Comparison of ENCODE assay signal across 17 cellular contexts in genomic region chr5:138458353-138458752, GRCh38. TPM values are rescaled to one million over a fixed set of nuclear protein-coding genes. Genes with fewer than 3 reads are reported as not detected.
DNase-seq lines count a peak whose midpoint lies in the region; ATAC-seq, FAIRE-seq and TF ChIP-seq lines count a peak whose summit lies in the region.
"Had no signal": no experiment of that assay in that cellular context is flagged by ENCODE, and none has a peak within 500 bp of the region (broad histone marks: within the 10 kb centered on the region; RNA-seq: fewer than 3 reads in every experiment).

No MANE protein-coding gene starts in this region.

- no peaks in the 10 kb centered on the region for H3K9me3 Mint-ChIP-seq in CD8-positive, alpha-beta T cell
- H3K9me3 Mint-ChIP-seq in natural killer cell: no peaks in the 10 kb centered on the region
- H3K9me3 Mint-ChIP-seq: activated CD4-positive, alpha-beta T cell treated with anti-CD3 and anti-CD28 coated beads, Interleukin-2, amount 10 ng/mL, durations not matched to agents 7 days and 5 days; nephron; T-cell had no signal

- CTCF ChIA-PET in CD8-positive, alpha-beta T cell (lab: Charles Lee): interaction anchor here (6.2 to 11.4 kb wide), 2 partner anchors 8 to 45 kb away, joined by 48 to 100 read pairs; no protein-coding TSS in a partner anchor

- no peaks in the 10 kb centered on the region for H3K27me3 Mint-ChIP-seq in CD8-positive, alpha-beta T cell (ENCODE audit: low read depth)
- H3K27me3 Mint-ChIP-seq in T-helper 17 cell: no peaks in the 10 kb centered on the region
- no peaks in the 10 kb centered on the region for H3K27me3 Mint-ChIP-seq in natural killer cell (ENCODE audit: low read depth in 2 of 2)
- H3K27me3 Mint-ChIP-seq: activated CD4-positive, alpha-beta T cell treated with anti-CD3 and anti-CD28 coated beads, Interleukin-2, amount 10 ng/mL, durations not matched to agents 7 days and 5 days; T-cell had no signal

- H3K4me1 ChIP-seq in CD8-positive, alpha-beta T cell (ENCODE audit: insufficient read depth, low read length): peaks cover 40% of the 10 kb centered on the region

- intact Hi-C loops in CD8-positive, alpha-beta T cell (cut with DNase I, micrococcal nuclease): no loop called here
- intact Hi-C loops in natural killer cell (cut with micrococcal nuclease): no loop called here

- H3K27ac ChIP-seq in CD8-positive, alpha-beta T cell (ENCODE audit: low read depth, low read length): peak overlapping the region; percentile 44
- H3K27ac ChIP-seq: thoracic aorta had no signal

- no peak for TF ChIP-seq POLR2A in H54 (IDR thresholded peaks at IDR 0.05; ENCODE audit: low read depth, low read length)

- peaks cover 37% of the 10 kb centered on the region for H3K4me1 Mint-ChIP-seq in CD8-positive, alpha-beta T cell (ENCODE audit: low read depth)
- H3K4me1 Mint-ChIP-seq in T-helper 17 cell: peaks cover 24% of the 10 kb centered on the region
- H3K4me1 Mint-ChIP-seq in natural killer cell: peaks cover 34 to 46% of the 10 kb centered on the region in 2 donors

- no peak overlapping the region for H3K4me3 ChIP-seq in CD8-positive, alpha-beta T cell (ENCODE audit: low read depth, low read length)
- H3K4me3 ChIP-seq in fibroblast of pulmonary artery (replicated peaks; ENCODE audit: low read depth, low read length): no peak overlapping the region
- H3K4me3 ChIP-seq: thoracic aorta had no signal

- no peak for FAIRE-seq in H54 (lab: Jason Lieb, UNC)
- FAIRE-seq: HTR-8/SVneo, islet of Langerhans had no signal

- peak overlapping the region; percentile 100 for H3K27ac Mint-ChIP-seq in CD8-positive, alpha-beta T cell
- H3K27ac Mint-ChIP-seq in T-helper 17 cell (peak overlapping the region; percentile 95), natural killer cell (peak overlapping the region; percentile 98)

- POLR2A ChIA-PET in CD8-positive, alpha-beta T cell (lab: Charles Lee): no interaction called here

- DNase-seq in CD8-positive, alpha-beta T cell: no peak
- DNase-seq in T-helper 17 cell: no peak
- peak; percentile 51 for DNase-seq in fibroblast of pulmonary artery (ENCODE audit: low read depth)
- no peak for DNase-seq in natural killer cell
- no peak for DNase-seq in H54 (ENCODE audit: insufficient read length, low spot score)
- DNase-seq in NCI-H2196 treated with DMSO at 0.1 percent for 48 hours (lab: John Stamatoyannopoulos, UW; ENCODE audit: unreplicated experiment): no peak
- DNase-seq in G401 (ENCODE audit: low spot score): no peak
- DNase-seq: activated CD4-positive, alpha-beta T cell treated with anti-CD3 and anti-CD28 coated beads, Interleukin-2, amount 10 ng/mL, durations not matched to agents 7 days and 5 days; NCI-H1092; NCI-H446; PC-3; T-cell had no signal

- H3K9me3 ChIP-seq in CD8-positive, alpha-beta T cell (ENCODE audit: low read length): no peaks in the 10 kb centered on the region
- H3K9me3 ChIP-seq in T-helper 17 cell (ENCODE audit: control insufficient read depth, low read length, poor library complexity, severe bottlenecking): no peaks in the 10 kb centered on the region
- H3K9me3 ChIP-seq: thoracic aorta had no signal

- no peaks in the 10 kb centered on the region for H3K36me3 Mint-ChIP-seq in CD8-positive, alpha-beta T cell
- H3K36me3 Mint-ChIP-seq in T-helper 17 cell (ENCODE audit: low read depth) (no peaks in the 10 kb centered on the region), natural killer cell (no peaks in the 10 kb centered on the region)
- H3K36me3 Mint-ChIP-seq: T-cell had no signal

- in situ Hi-C loops in G401 (cut with HindIII; ENCODE audit: low sequenced_read_pairs): no loop called here

- no peak for TF ChIP-seq CTCF in CD8-positive, alpha-beta T cell (IDR thresholded peaks at IDR 0.05)
- TF ChIP-seq CTCF in fibroblast of pulmonary artery (IDR thresholded peaks at IDR 0.05; ENCODE audit: low read length, missing control alignments) (no peak), natural killer cell (IDR thresholded peaks at IDR 0.05) (no peak)

- no peaks in the 10 kb centered on the region for H3K27me3 ChIP-seq in CD8-positive, alpha-beta T cell (ENCODE audit: insufficient read depth, low read length)

- ATAC-seq in CD8-positive, alpha-beta T cell: no peak
- ATAC-seq in T-helper 17 cell (no peak), natural killer cell (no peak), GM18502 (IDR thresholded peaks at IDR 0.05; ENCODE audit: poor library complexity, unreplicated experiment) (no peak)
- ATAC-seq: PC-3 had no signal

- peak overlapping the region; percentile 15 for H3K4me3 Mint-ChIP-seq in CD8-positive, alpha-beta T cell
- H3K4me3 Mint-ChIP-seq in T-helper 17 cell (no peak overlapping the region), natural killer cell (no peak overlapping the region)
- H3K4me3 Mint-ChIP-seq: activated CD4-positive, alpha-beta T cell treated with anti-CD3 and anti-CD28 coated beads, Interleukin-2, amount 10 ng/mL, durations not matched to agents 7 days and 5 days; nephron had no signal

- H3K36me3 ChIP-seq in CD8-positive, alpha-beta T cell (ENCODE audit: insufficient read depth, low read length): no peaks in the 10 kb centered on the region
- H3K36me3 ChIP-seq: thoracic aorta had no signal

RNA-seq across cellular contexts. Expression of gene EGR1, which starts 6.9 kb away (rescaled TPM):
- 10 to 100 TPM; 12.1 to 12.7 TPM for total RNA-seq in CD8-positive, alpha-beta T cell
- total RNA-seq in T-helper 17 cell (10 to 100 TPM; 24.2 to 30.6 TPM), natural killer cell (100 to 1,000 TPM in 1 of 3 donors, 10 to 100 TPM in 2; 52.1 to 137 (median 84.8) TPM)
- 0.62 and 4.0 TPM in 2 replicates for total RNA-seq in G401 (2014; rRNA removed; shearing (Covaris generic))

RNA-seq across cellular contexts. Expression of gene REEP2, which starts 19.5 kb away (rescaled TPM):
- under 1 TPM in 1 of 2 experiments, not detected in 1; 0.19 TPM for total RNA-seq in CD8-positive, alpha-beta T cell
- total RNA-seq in T-helper 17 cell (under 1 TPM in 1 of 2 donors, not detected in 1; 0.40 TPM), natural killer cell (under 1 TPM; 0.28 to 0.79 (median 0.66) TPM)
- 23.9 and 35.9 TPM in 2 replicates for total RNA-seq in G401 (2014; rRNA removed; shearing (Covaris generic))

Comparison
In these comparisons a context has a peak if more than half of its experiments do, and no peak if none do; other contexts are left out.
1. RNA of gene REEP2, which starts 19.5 kb away (total RNA-seq): 23.9 to 35.9 TPM in G401; 0.28 to 0.79 TPM in natural killer cell, 0.19 TPM in CD8-positive, alpha-beta T cell and 0.40 TPM in T-helper 17 cell; every median in the first group is over 10 times any median in the second.
2. Peak in every context shown above with its lines, with median percentiles within 50 percentile points of each other: H3K27ac Mint-ChIP-seq.